ENCODE assay signal across 7 cellular contexts in the genomic region with DNA sequence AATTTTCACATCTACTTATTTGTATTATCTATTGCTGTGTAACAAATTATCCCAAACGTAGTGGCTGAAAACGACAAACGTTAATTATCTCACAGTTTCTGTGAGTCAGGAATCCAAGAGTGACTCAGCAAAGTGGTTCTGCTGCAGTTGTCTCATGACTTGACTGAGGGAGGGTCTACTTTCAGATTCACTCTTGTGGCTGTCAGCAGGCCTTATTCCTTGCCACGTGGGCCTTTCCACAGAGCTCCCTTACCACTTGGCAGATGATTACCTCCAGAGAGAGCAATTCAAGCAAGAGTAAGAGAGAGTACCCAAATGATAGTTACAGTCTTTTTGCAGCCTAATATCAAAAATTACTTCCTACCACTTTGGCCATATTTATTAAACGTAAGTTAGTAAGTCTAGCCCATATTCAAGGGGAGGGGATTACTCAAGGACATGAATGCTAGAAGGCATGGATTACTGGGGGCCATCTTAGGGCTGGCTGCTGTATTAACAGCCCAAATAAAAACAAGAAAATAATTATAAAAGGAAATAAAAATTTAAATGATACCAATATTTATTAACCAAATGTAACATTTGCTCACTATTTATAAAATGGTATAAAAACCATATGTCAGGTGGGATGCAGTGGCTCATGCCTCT. TPM values are rescaled to one million over a fixed set of nuclear protein-coding genes. Genes with fewer than 3 reads are reported as not detected.
A peak's percentile ranks its signal among the peaks of the same experiment; 100 is the strongest.
DNase-seq lines count a peak whose midpoint lies in the region; ATAC-seq and TF ChIP-seq lines count a peak whose summit lies in the region.

No MANE protein-coding gene starts in this region.

- ATAC-seq in GM18508 (IDR thresholded peaks at IDR 0.05; ENCODE audit: insufficient read depth, unreplicated experiment): peak; percentile 72

- peak; percentile 35 for DNase-seq in H7
- DNase-seq in NCI-H774 (lab: John Stamatoyannopoulos, UW): peak; percentile 1
- peak; percentile 56 for DNase-seq in epithelial cell of proximal tubule (ENCODE audit: low read depth)
- peak; percentile 2 to 18 for DNase-seq in stimulated activated CD4-positive, alpha-beta T cell treated with anti-CD3 and anti-CD28 coated beads, Interleukin-4, amount 100 ng/mL, for 48 hours (ENCODE audit: low read depth in 2 of 2)
- no peak for DNase-seq in NCI-H526 treated with DMSO at 0.1 percent for 48 hours (lab: John Stamatoyannopoulos, UW)
- no peak for DNase-seq in AG08395 (ENCODE audit: low spot score)

- H3K4me3 ChIP-seq in H7 (ENCODE audit: insufficient read depth, low read depth, low read length) (no peak overlapping the region), epithelial cell of proximal tubule (ENCODE audit: low read depth, low read length) (no peak overlapping the region)

- no peak for TF ChIP-seq CTCF in epithelial cell of proximal tubule (conservative IDR thresholded peaks at IDR 0.05; ENCODE audit: low read depth, low read length)

- H3K27me3 ChIP-seq in H7 (ENCODE audit: control insufficient read depth, insufficient read depth, low read length): no peaks in the 10 kb centered on the region

- H3K36me3 ChIP-seq in H7 (replicated peaks; ENCODE audit: control insufficient read depth, insufficient read depth, low read length): no peaks in the 10 kb centered on the region

RNA-seq across cellular contexts. Expression of a gene that starts 48.7 kb away (rescaled TPM):
- total RNA-seq in H7 (2014; rRNA removed; shearing (Covaris generic)): 5.6 and 7.6 TPM in 2 replicates
- 8.8 and 11.5 TPM in 2 replicates for total RNA-seq in epithelial cell of proximal tubule

RNA-seq across cellular contexts. Expression of a gene that starts 53.9 kb away (rescaled TPM):
- 1.9 and 6.1 TPM in 2 replicates for total RNA-seq in H7 (2014; rRNA removed; shearing (Covaris generic))
- 1.5 and 5.5 TPM in 2 replicates for total RNA-seq in epithelial cell of proximal tubule

RNA-seq across cellular contexts. Expression of a gene that starts 54.5 kb away (rescaled TPM):
- total RNA-seq in H7 (2014; rRNA removed; shearing (Covaris generic)): 123 and 130 TPM in 2 replicates
- 17.8 and 52.9 TPM in 2 replicates for total RNA-seq in epithelial cell of proximal tubule

Comparison
In these comparisons a context has a peak if more than half of its experiments do, and no peak if none do; other contexts are left out.
1. DNase-seq: peak in H7 (single experiment), NCI-H774 (single experiment), epithelial cell of proximal tubule (single experiment) and stimulated activated CD4-positive, alpha-beta T cell treated with anti-CD3 and anti-CD28 coated beads, Interleukin-4, amount 100 ng/mL, for 48 hours (2 of 2); none in NCI-H526 treated with DMSO at 0.1 percent for 48 hours (single experiment) and AG08395 (single experiment).